ENCODE assay signal across 8 cellular contexts in the genomic region with DNA sequence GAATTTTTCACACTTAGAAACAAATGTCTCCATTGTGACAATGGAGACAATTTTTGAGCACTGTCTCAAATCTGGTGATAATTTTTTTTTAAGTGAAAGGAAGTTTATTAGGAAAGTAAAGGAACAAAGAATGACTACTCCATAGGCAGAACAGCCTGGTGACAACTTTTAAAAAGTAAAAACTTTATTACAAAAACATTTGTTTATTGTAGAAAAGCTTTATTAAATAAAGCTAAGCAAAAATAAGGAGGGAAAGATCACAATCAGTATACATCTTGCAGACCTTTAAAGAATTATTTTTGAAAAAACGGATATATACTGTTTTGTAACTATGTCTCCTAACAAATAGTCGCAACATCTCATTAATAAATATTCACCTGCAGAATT. TPM values are rescaled to one million over a fixed set of nuclear protein-coding genes. Genes with fewer than 3 reads are reported as not detected.
DNase-seq lines count a peak whose midpoint lies in the region; ATAC-seq and TF ChIP-seq lines count a peak whose summit lies in the region.

No MANE protein-coding gene starts in this region.

- peaks cover 6% of the 10 kb centered on the region for H3K36me3 Mint-ChIP-seq in Caco-2 (ENCODE audit: insufficient read depth, unreplicated experiment)

- no peaks in the 10 kb centered on the region for H4K20me1 ChIP-seq in PC-3 (ENCODE audit: low read length)

- H3K4me3 ChIP-seq in Caco-2 (ENCODE audit: low read depth, low read length) (peak overlapping the region; percentile 83), PC-3 (ENCODE audit: low read length) (peak overlapping the region; percentile 86), parathyroid adenoma (ENCODE audit: low read depth, low read length) (peak overlapping the region; percentile 78)

- H3K27ac ChIP-seq in PC-3 (ENCODE audit: low read length) (peak overlapping the region; percentile 44), epithelial cell of prostate (peak overlapping the region; percentile 66), parathyroid adenoma (peak overlapping the region; percentile 95)

- TF ChIP-seq CTCF in Caco-2 (IDR thresholded peaks at IDR 0.05; ENCODE audit: insufficient read depth in 1 of 2, low read depth in 1 of 2, low read length in 1 of 2, severe bottlenecking in 1 of 2, unreplicated experiment in 1 of 2) = no peak
- no peak for TF ChIP-seq CTCF in PC-3 (conservative IDR thresholded peaks at IDR 0.05; ENCODE audit: low read depth, low read length)
- TF ChIP-seq CTCF in parathyroid adenoma (IDR thresholded peaks at IDR 0.05) = no peak

- H3K4me1 ChIP-seq in Caco-2 (peaks cover 8% of the 10 kb centered on the region), PC-3 (ENCODE audit: insufficient read depth, low read length) (peaks cover 36% of the 10 kb centered on the region), parathyroid adenoma (peaks cover 3% of the 10 kb centered on the region)

- no peaks in the 10 kb centered on the region for H3K27me3 Mint-ChIP-seq in Caco-2 (ENCODE audit: insufficient read depth, unreplicated experiment)

- no peaks in the 10 kb centered on the region for H3K9me3 Mint-ChIP-seq in Caco-2 (ENCODE audit: unreplicated experiment)

- peaks cover 20% of the 10 kb centered on the region for H3K4me1 Mint-ChIP-seq in Caco-2 (ENCODE audit: low read depth, unreplicated experiment)

- no peak for ATAC-seq in PC-3
- ATAC-seq in HG03159 (IDR thresholded peaks at IDR 0.05; ENCODE audit: unreplicated experiment) = no peak

- no peaks in the 10 kb centered on the region for H3K9me3 ChIP-seq in Caco-2
- H3K9me3 ChIP-seq in PC-3 (ENCODE audit: low read length) = no peaks in the 10 kb centered on the region
- H3K9me3 ChIP-seq in parathyroid adenoma (ENCODE audit: control insufficient read depth, low read length) = no peaks in the 10 kb centered on the region

- intact Hi-C loops in Caco-2 (cut with micrococcal nuclease; ENCODE audit: unreplicated experiment) = no loop called here
- intact Hi-C loops in PC-3 (cut with micrococcal nuclease) = no loop called here

- H3K79me2 ChIP-seq in PC-3 (ENCODE audit: low read length) (peaks cover 38% of the 10 kb centered on the region), parathyroid adenoma (no peaks in the 10 kb centered on the region)

- peak overlapping the region; percentile 94 for H2AFZ ChIP-seq in PC-3 (ENCODE audit: low read length)
- peak overlapping the region; percentile 94 for H2AFZ ChIP-seq in parathyroid adenoma

- CTCF ChIA-PET in Caco-2 (lab: Charles Lee) = no interaction called here
- CTCF ChIA-PET in PC-3 (lab: Charles Lee) = no interaction called here

- H3K4me2 ChIP-seq in PC-3 (ENCODE audit: low read length) = peak overlapping the region; percentile 93
- H3K4me2 ChIP-seq in parathyroid adenoma (ENCODE audit: low read length) = peak overlapping the region; percentile 85

- H3K4me3 Mint-ChIP-seq in Caco-2 (ENCODE audit: unreplicated experiment) = peak overlapping the region; percentile 89

- DNase-seq in Caco-2 (no peak), PC-3 (no peak), epithelial cell of prostate (ENCODE audit: low read depth, low spot score) (no peak), NCI-H1417 treated with DMSO at 0.1 percent for 48 hours (lab: John Stamatoyannopoulos, UW) (no peak), NCI-H1694 (lab: John Stamatoyannopoulos, UW) (no peak), glomerular visceral epithelial cell (ENCODE audit: extremely low spot score) (no peak)

- POLR2A ChIA-PET in Caco-2 (lab: Charles Lee) (no interaction called here), PC-3 (lab: Charles Lee; ENCODE audit: unreplicated experiment) (interaction anchor here (0.6 kb wide), 1 partner anchor 12 kb away, joined by 3 read pairs; no protein-coding TSS in a partner anchor)

- H3K9me2 ChIP-seq in PC-3 (replicated peaks; ENCODE audit: low read length) = no peaks in the 10 kb centered on the region

- H3K27me3 ChIP-seq in Caco-2 (replicated peaks; ENCODE audit: control insufficient read depth, insufficient read depth, low read length) (no peaks in the 10 kb centered on the region), PC-3 (ENCODE audit: low read length) (no peaks in the 10 kb centered on the region), parathyroid adenoma (ENCODE audit: control insufficient read depth, insufficient read depth, low read length) (no peaks in the 10 kb centered on the region)

- BruUV-seq in Caco-2 (replicated peaks; lab: Mats Ljungman, UMichigan) (TSS peak; percentile 90), PC-3 (replicated peaks; lab: Mats Ljungman, UMichigan) (TSS peak; percentile 81)

- H3K36me3 ChIP-seq in Caco-2 (ENCODE audit: control insufficient read depth, insufficient read depth, low read length) = no peaks in the 10 kb centered on the region
- H3K36me3 ChIP-seq in PC-3 (ENCODE audit: low read depth, low read length) = no peaks in the 10 kb centered on the region
- H3K36me3 ChIP-seq in parathyroid adenoma (ENCODE audit: control insufficient read depth, insufficient read depth, low read length) = no peaks in the 10 kb centered on the region

- peak overlapping the region; percentile 79 for H3K9ac ChIP-seq in PC-3 (ENCODE audit: low read length)
- H3K9ac ChIP-seq in parathyroid adenoma = peak overlapping the region; percentile 55

- no peak overlapping the region for H3K27ac Mint-ChIP-seq in Caco-2 (ENCODE audit: unreplicated experiment)

- H3F3A ChIP-seq in PC-3 (ENCODE audit: low read length, unreplicated experiment) = no peaks in the 10 kb centered on the region

RNA-seq across cellular contexts. Expression of a gene that starts 0.7 kb away (rescaled TPM):
- 11.1 and 13.1 TPM in 2 replicates for total RNA-seq in Caco-2 (2022)
- total RNA-seq in PC-3 (2014; rRNA removed) = 13.7 and 21.4 TPM in 2 replicates

RNA-seq across cellular contexts. Expression of a gene that starts 6.0 kb away (rescaled TPM):
- total RNA-seq in Caco-2 (2022) (27.1 and 28.7 TPM in 2 replicates), PC-3 (2014; rRNA removed) (47.7 and 49.4 TPM in 2 replicates)

Comparison
In these comparisons a context has a peak if more than half of its experiments do, and no peak if none do; other contexts are left out.
1. H3K27ac ChIP-seq: peak in every context shown above with its lines; median percentile 95 in parathyroid adenoma; 66 in epithelial cell of prostate; 44 in PC-3.